8 cellular contexts compared by ENCODE assay signal in genomic region chr17:45270828-45271418, GRCh38. TPM values are rescaled to one million over a fixed set of nuclear protein-coding genes. Genes with fewer than 3 reads are reported as not detected.
DNase-seq lines count a peak whose midpoint lies in the region; ATAC-seq and TF ChIP-seq lines count a peak whose summit lies in the region.

No MANE protein-coding gene starts in this region.

- peaks cover 83% of the 10 kb centered on the region for H3K36me3 Mint-ChIP-seq in activated B cell treated with CpG ODN at 0.5 μM for 24 hours (ENCODE audit: low read depth)
- H3K36me3 Mint-ChIP-seq in chondrocyte (ENCODE audit: low read depth): peaks cover 35% of the 10 kb centered on the region
- peaks cover 9% of the 10 kb centered on the region for H3K36me3 Mint-ChIP-seq in progenitor cell of endocrine pancreas (ENCODE audit: insufficient read depth)

- no peaks in the 10 kb centered on the region for H3K27me3 Mint-ChIP-seq in activated B cell treated with CpG ODN at 0.5 μM for 24 hours
- H3K27me3 Mint-ChIP-seq in chondrocyte (ENCODE audit: low read depth): no peaks in the 10 kb centered on the region
- no peaks in the 10 kb centered on the region for H3K27me3 Mint-ChIP-seq in progenitor cell of endocrine pancreas

- no peak overlapping the region for H3K27ac Mint-ChIP-seq in activated B cell treated with CpG ODN at 0.5 μM for 24 hours
- no peak overlapping the region for H3K27ac Mint-ChIP-seq in chondrocyte (ENCODE audit: unreplicated experiment)
- no peak overlapping the region for H3K27ac Mint-ChIP-seq in progenitor cell of endocrine pancreas

- POLR2A ChIA-PET in activated B cell treated with CpG ODN at 0.5 μM for 24 hours (lab: Charles Lee): no interaction called here

- intact Hi-C loops in activated B cell treated with CpG ODN at 0.5 μM for 24 hours (cut with micrococcal nuclease): loop anchor here (1.0 kb wide), 1 partner anchor 52 kb away; no protein-coding TSS in a partner anchor

- no peak overlapping the region for H3K4me3 Mint-ChIP-seq in activated B cell treated with CpG ODN at 0.5 μM for 24 hours
- no peak overlapping the region for H3K4me3 Mint-ChIP-seq in chondrocyte (ENCODE audit: unreplicated experiment)
- H3K4me3 Mint-ChIP-seq in progenitor cell of endocrine pancreas (ENCODE audit: low read depth): no peak overlapping the region

- H3K4me1 Mint-ChIP-seq in activated B cell treated with CpG ODN at 0.5 μM for 24 hours (peaks cover 2% of the 10 kb centered on the region), chondrocyte (ENCODE audit: low read depth) (peaks cover 3% of the 10 kb centered on the region), progenitor cell of endocrine pancreas (ENCODE audit: low read depth) (no peaks in the 10 kb centered on the region)

- CTCF ChIA-PET in activated B cell treated with CpG ODN at 0.5 μM for 24 hours (lab: Charles Lee): interaction anchor here (1.5 to 8.1 kb wide), 3 partner anchors 51 to 115 kb away, joined by 3 to 60 read pairs (median 9); no protein-coding TSS in a partner anchor

- ATAC-seq in activated B cell treated with CpG ODN at 0.5 μM for 24 hours (ENCODE audit: low read depth) (peak; percentile 61), HG03469 (IDR thresholded peaks at IDR 0.05; ENCODE audit: unreplicated experiment) (no peak)

- H3K9me3 Mint-ChIP-seq in activated B cell treated with CpG ODN at 0.5 μM for 24 hours (no peaks in the 10 kb centered on the region), chondrocyte (ENCODE audit: low read depth) (no peaks in the 10 kb centered on the region), progenitor cell of endocrine pancreas (ENCODE audit: low read depth) (no peaks in the 10 kb centered on the region)

- TF ChIP-seq CTCF in activated B cell treated with CpG ODN at 0.5 μM for 24 hours (IDR thresholded peaks at IDR 0.05): no peak
- peak; percentile 70 for TF ChIP-seq CTCF in chondrocyte (IDR thresholded peaks at IDR 0.05)
- peak; percentile 59 for TF ChIP-seq CTCF in progenitor cell of endocrine pancreas (IDR thresholded peaks at IDR 0.05; ENCODE audit: unreplicated experiment)

- DNase-seq in NCI-H748 (lab: John Stamatoyannopoulos, UW; ENCODE audit: unreplicated experiment): peak; percentile 10
- no peak for DNase-seq in NCI-H748 treated with DMSO at 0.1 percent for 48 hours (lab: John Stamatoyannopoulos, UW)
- DNase-seq in activated B cell treated with CpG ODN at 0.5 μM for 24 hours: peak; percentile 44
- DNase-seq in chondrocyte (ENCODE audit: low spot score): no peak
- DNase-seq in progenitor cell of endocrine pancreas (ENCODE audit: low spot score, unreplicated experiment): no peak
- no peak for DNase-seq in NCI-H1048 (lab: John Stamatoyannopoulos, UW)
- DNase-seq in NCI-H1105 (lab: John Stamatoyannopoulos, UW): no peak

RNA-seq across cellular contexts. Expression of gene SPATA32, which starts 9.0 kb away (rescaled TPM):
- total RNA-seq in activated B cell treated with CpG ODN at 0.5 μM for 24 hours: 0.27 and 0.39 TPM in 2 replicates
- total RNA-seq in chondrocyte: not detected in 3 replicates
- 0.24 TPM in 1 of 2 replicates, not detected in the other for total RNA-seq in progenitor cell of endocrine pancreas

RNA-seq across cellular contexts. Expression of gene MAP3K14, which starts 45.9 kb away (rescaled TPM):
- total RNA-seq in activated B cell treated with CpG ODN at 0.5 μM for 24 hours (81.2 and 88.6 TPM in 2 replicates), chondrocyte (3.9 to 8.6 TPM (median 5.2 TPM) in 3 replicates), progenitor cell of endocrine pancreas (7.8 and 8.7 TPM in 2 replicates)

RNA-seq across cellular contexts. Expression of gene FMNL1, which starts 49.2 kb away (rescaled TPM):
- total RNA-seq in activated B cell treated with CpG ODN at 0.5 μM for 24 hours: 310 and 351 TPM in 2 replicates
- 0.89 to 2.0 TPM (median 1.8 TPM) in 3 replicates for total RNA-seq in chondrocyte
- total RNA-seq in progenitor cell of endocrine pancreas: 3.2 and 3.3 TPM in 2 replicates

Comparison
In these comparisons a context has a peak if more than half of its experiments do, and no peak if none do; other contexts are left out.
1. DNase-seq: peak in NCI-H748 (single experiment) and activated B cell treated with CpG ODN at 0.5 μM for 24 hours (single experiment); none in NCI-H748 treated with DMSO at 0.1 percent for 48 hours (single experiment), chondrocyte (single experiment), progenitor cell of endocrine pancreas (single experiment), NCI-H1048 (single experiment) and NCI-H1105 (single experiment).
2. RNA of gene FMNL1, which starts 49.2 kb away (total RNA-seq): 310 to 351 TPM in activated B cell treated with CpG ODN at 0.5 μM for 24 hours; 3.2 to 3.3 TPM in progenitor cell of endocrine pancreas and 0.89 to 2.0 TPM in chondrocyte; every median in the first group is over 10 times any median in the second.